18 cellular contexts compared by ENCODE assay signal in genomic region chr6:106563614-106564013, GRCh38.
A peak's percentile ranks its signal among the peaks of the same experiment; 100 is the strongest.
DNase-seq lines count a peak whose midpoint lies in the region; ATAC-seq and TF ChIP-seq lines count a peak whose summit lies in the region.
"Had no signal": no experiment of that assay in that cellular context is flagged by ENCODE, and none has a peak within 500 bp of the region (broad histone marks: within the 10 kb centered on the region; RNA-seq: fewer than 3 reads in every experiment).

No MANE protein-coding gene starts in this region.

- H3K4me1 ChIP-seq in esophagus squamous epithelium = peaks cover 0 to 55% (median 23%) of the 10 kb centered on the region in 3 donors
- peaks cover 25 to 28% of the 10 kb centered on the region in 2 experiments for H3K4me1 ChIP-seq in neutrophil (ENCODE audit: control insufficient read depth in 1 of 2, insufficient read depth in 1 of 2, low read depth in 1 of 2, low read length in 1 of 2)
- no peaks in the 10 kb centered on the region for H3K4me1 ChIP-seq in uterus
- no peaks in the 10 kb centered on the region for H3K4me1 ChIP-seq in HAP-1

- TF ChIP-seq CTCF in esophagus squamous epithelium (IDR thresholded peaks at IDR 0.05) (no peak), neutrophil (IDR thresholded peaks at IDR 0.05) (no peak), uterus (IDR thresholded peaks at IDR 0.05) (no peak)

- H3K27me3 ChIP-seq in esophagus squamous epithelium (no peaks in the 10 kb centered on the region), neutrophil (no peaks in the 10 kb centered on the region), uterus (no peaks in the 10 kb centered on the region), HAP-1 (ENCODE audit: low read depth) (no peaks in the 10 kb centered on the region)
- H3K27me3 ChIP-seq: BLaER1 had no signal

- H3K9me3 ChIP-seq in T-helper 17 cell (ENCODE audit: control insufficient read depth, low read length, poor library complexity, severe bottlenecking) (no peaks in the 10 kb centered on the region), esophagus squamous epithelium (no peaks in the 10 kb centered on the region), neutrophil (no peaks in the 10 kb centered on the region), uterus (no peaks in the 10 kb centered on the region), HAP-1 (no peaks in the 10 kb centered on the region)
- H3K9me3 ChIP-seq: BLaER1 had no signal

- in situ Hi-C loops in HAP-1 (cut with MboI; ENCODE audit: low sequenced_read_pairs) = loop anchor here (10.0 to 25.0 kb wide), 2 partner anchors 229 to 424 kb away; no protein-coding TSS in a partner anchor

- 34 to 61% methylated on average over 2 of the region's 2 CpGs for WGBS in esophagus squamous epithelium, 2 donors

- H3K4me3 Mint-ChIP-seq in activated T-cell treated with anti-CD3 and anti-CD28 coated beads, Interleukin-2, amount 50 U/mL, for 72 hours = no peak overlapping the region
- no peak overlapping the region for H3K4me3 Mint-ChIP-seq in T-helper 17 cell

- no peaks in the 10 kb centered on the region for H3K9me3 Mint-ChIP-seq in activated T-cell treated with anti-CD3 and anti-CD28 coated beads, Interleukin-2, amount 50 U/mL, for 72 hours

- no peak for TF ChIP-seq POLR2A in esophagus squamous epithelium (IDR thresholded peaks at IDR 0.05)
- no peak for TF ChIP-seq POLR2A in uterus (IDR thresholded peaks at IDR 0.05)

- peaks cover 0 to 96% (median 4%) of the 10 kb centered on the region in 3 donors for H3K36me3 ChIP-seq in esophagus squamous epithelium
- H3K36me3 ChIP-seq in neutrophil = peaks cover 88% of the 10 kb centered on the region
- no peaks in the 10 kb centered on the region for H3K36me3 ChIP-seq in uterus
- no peaks in the 10 kb centered on the region for H3K36me3 ChIP-seq in HAP-1 (replicated peaks)
- H3K36me3 ChIP-seq: BLaER1 had no signal

- peaks cover 6 to 25% of the 10 kb centered on the region in 2 donors for H3K36me3 Mint-ChIP-seq in activated T-cell treated with anti-CD3 and anti-CD28 coated beads, Interleukin-2, amount 50 U/mL, for 72 hours (ENCODE audit: insufficient read depth in 2 of 2)
- peaks cover 8% of the 10 kb centered on the region for H3K36me3 Mint-ChIP-seq in T-helper 17 cell (ENCODE audit: low read depth)

- H3K4me1 Mint-ChIP-seq in activated T-cell treated with anti-CD3 and anti-CD28 coated beads, Interleukin-2, amount 50 U/mL, for 72 hours (ENCODE audit: low read depth) = peaks cover 50% of the 10 kb centered on the region
- peaks cover 4% of the 10 kb centered on the region for H3K4me1 Mint-ChIP-seq in T-helper 17 cell

- ATAC-seq in activated T-cell treated with anti-CD3 and anti-CD28 coated beads, Interleukin-2, amount 50 U/mL, for 72 hours (replicated peaks in 1 of 2) = no peak
- ATAC-seq in T-helper 17 cell = no peak
- ATAC-seq: K562, PC-3 had no signal

- intact Hi-C loops in esophagus squamous epithelium (cut with DNase I) (no loop called here), uterus (cut with DNase I; ENCODE audit: low total_unique reads) (loop anchor here (10.0 kb wide), 2 partner anchors 119 to 229 kb away; no protein-coding TSS in a partner anchor)

- DNase-seq in activated T-cell treated with anti-CD3 and anti-CD28 coated beads, Interleukin-2, amount 50 U/mL, for 72 hours = no peak
- DNase-seq in activated T-cell treated with anti-CD3 and anti-CD28 coated beads, Interleukin-2, amount 50 U/mL, for 48 hours = no peak
- DNase-seq in T-helper 17 cell (no peak), esophagus squamous epithelium (lab: John Stamatoyannopoulos, UW) (no peak), uterus (no peak), KG1 (lab: John Stamatoyannopoulos, UW) (no peak), HAP-1 (ENCODE audit: low spot score in 2 of 2) (no peak)
- DNase-seq: GF-D8, GM23248, NCI-H1436 treated with DMSO at 0.1 percent for 48 hours, NCI-H2081, NCI-H510A, NCI-H774, PC-3 had no signal

- H3K27ac Mint-ChIP-seq in activated T-cell treated with anti-CD3 and anti-CD28 coated beads, Interleukin-2, amount 50 U/mL, for 72 hours = peak overlapping the region; percentile 55
- peak overlapping the region; percentile 70 for H3K27ac Mint-ChIP-seq in T-helper 17 cell

- H3K4me3 ChIP-seq in esophagus squamous epithelium = no peak overlapping the region
- no peak overlapping the region for H3K4me3 ChIP-seq in neutrophil (ENCODE audit: low read depth in 1 of 2, low read length in 1 of 2)
- no peak overlapping the region for H3K4me3 ChIP-seq in uterus
- H3K4me3 ChIP-seq in HAP-1 = no peak overlapping the region
- H3K4me3 ChIP-seq: BLaER1, GM23248, K562 had no signal

- H3K27ac ChIP-seq in esophagus squamous epithelium = peak overlapping the region in 3 of 4 donors; percentile 14 to 42 (median 27)
- peak overlapping the region; percentile 84 for H3K27ac ChIP-seq in neutrophil
- H3K27ac ChIP-seq in uterus = no peak overlapping the region
- H3K27ac ChIP-seq: BLaER1, GM23248, RWPE1 had no signal

- H3K27me3 Mint-ChIP-seq in activated T-cell treated with anti-CD3 and anti-CD28 coated beads, Interleukin-2, amount 50 U/mL, for 72 hours (ENCODE audit: low read depth) = no peaks in the 10 kb centered on the region
- H3K27me3 Mint-ChIP-seq in T-helper 17 cell = no peaks in the 10 kb centered on the region

Comparison
In these comparisons a context has a peak if more than half of its experiments do, and no peak if none do; other contexts are left out.
1. H3K27ac ChIP-seq: peak in esophagus squamous epithelium (3 of 4) and neutrophil (single experiment); none in uterus (0 of 2).